1 cellular context compared by ENCODE assay signal in the genomic region with DNA sequence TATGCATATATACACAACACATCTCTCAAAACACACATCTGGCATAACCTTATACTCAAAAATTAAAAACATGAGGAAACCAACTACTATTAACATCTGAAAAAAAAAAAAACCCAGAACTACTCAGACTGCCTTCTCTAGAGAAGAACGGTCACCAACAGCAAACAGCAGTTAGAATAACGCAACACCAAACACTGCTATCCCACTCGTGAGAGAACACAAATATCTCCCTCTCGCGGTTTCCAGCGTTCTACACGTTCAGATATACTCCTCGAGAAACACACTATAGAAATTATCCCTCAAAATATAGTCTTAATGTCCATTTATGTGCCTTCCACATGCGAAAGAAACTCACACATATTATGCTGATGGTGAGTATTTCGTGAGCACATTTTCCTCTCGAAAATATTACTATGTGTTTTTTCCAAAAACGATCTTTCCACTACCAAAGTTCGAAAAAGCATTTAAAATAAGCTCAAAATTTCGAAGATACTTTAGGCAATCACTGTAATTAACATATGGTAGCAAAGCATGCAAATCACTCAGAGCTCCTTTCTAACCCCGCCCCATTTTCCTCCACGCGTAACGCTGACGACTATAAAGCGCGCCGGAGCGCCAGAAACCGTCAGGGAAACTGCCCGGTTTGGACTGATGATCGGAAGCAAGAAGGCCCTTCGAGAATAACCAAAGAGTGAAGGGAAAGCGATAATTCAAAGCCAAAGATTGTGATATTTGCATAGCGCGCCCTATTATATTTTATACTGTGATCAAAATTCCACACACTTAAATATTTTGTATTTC.
TF ChIP-seq lines count a peak whose summit lies in the region.

No MANE protein-coding gene starts in this region.

TF ChIP-seq in HepG2, 621 proteins besides CTCF, POLR2A, EP300 and RAD21 (continued from another document):
- TF ChIP-seq ZBTB2 (CRISPR knock-in tag; IDR thresholded peaks at IDR 0.05; ENCODE audit: low read depth) (peak; percentile 84), DPF2 (CRISPR knock-in tag; IDR thresholded peaks at IDR 0.05; ENCODE audit: borderline replicate concordance, low read depth) (peak; percentile 22; the same call in 1 of the 2 replicates), ZFAT (CRISPR knock-in tag; conservative IDR thresholded peaks at IDR 0.05) (peak; percentile 61; the same call in 1 of the 2 replicates), ZNF512 (CRISPR knock-in tag; IDR thresholded peaks at IDR 0.05) (peak; percentile 68), FOSL1 (CRISPR knock-in tag; IDR thresholded peaks at IDR 0.05; ENCODE audit: borderline replicate concordance) (peak; percentile 10; the same call in 1 of the 2 replicates), ZNF362 (CRISPR knock-in tag; IDR thresholded peaks at IDR 0.05; ENCODE audit: borderline replicate concordance) (peak; percentile 95), ZBTB8A (CRISPR knock-in tag; IDR thresholded peaks at IDR 0.05; ENCODE audit: borderline replicate concordance, low read depth) (no peak), MAFG (CRISPR knock-in tag; IDR thresholded peaks at IDR 0.05) (no peak), ZBTB21 (CRISPR knock-in tag; IDR thresholded peaks at IDR 0.05) (no peak; the same call in 1 of the 2 replicates), ZNF281 (CRISPR knock-in tag; IDR thresholded peaks at IDR 0.05; ENCODE audit: borderline replicate concordance) (peak; percentile 77), GPN1 (CRISPR knock-in tag; IDR thresholded peaks at IDR 0.05; ENCODE audit: borderline replicate concordance) (no peak), ATF2 (CRISPR knock-in tag; IDR thresholded peaks at IDR 0.05) (peak; percentile 94), NCOA1 (CRISPR knock-in tag; IDR thresholded peaks at IDR 0.05) (0 out of 2 replicates have a peak, but pooled peaks have one; percentile 39)
